Comparison of ENCODE assay signal across 1 cellular context in genomic region chr14:31435276-31435675, GRCh38.
TF ChIP-seq lines count a peak whose summit lies in the region.

No MANE protein-coding gene starts in this region.

TF ChIP-seq in IMR-90, 13 proteins besides CTCF, POLR2A, EP300 and RAD21 (continued from another document):
- TF ChIP-seq USF2 (IDR thresholded peaks at IDR 0.05; ENCODE audit: low read depth, low read length): no peak
